8 cellular contexts compared by ENCODE assay signal in the genomic region with DNA sequence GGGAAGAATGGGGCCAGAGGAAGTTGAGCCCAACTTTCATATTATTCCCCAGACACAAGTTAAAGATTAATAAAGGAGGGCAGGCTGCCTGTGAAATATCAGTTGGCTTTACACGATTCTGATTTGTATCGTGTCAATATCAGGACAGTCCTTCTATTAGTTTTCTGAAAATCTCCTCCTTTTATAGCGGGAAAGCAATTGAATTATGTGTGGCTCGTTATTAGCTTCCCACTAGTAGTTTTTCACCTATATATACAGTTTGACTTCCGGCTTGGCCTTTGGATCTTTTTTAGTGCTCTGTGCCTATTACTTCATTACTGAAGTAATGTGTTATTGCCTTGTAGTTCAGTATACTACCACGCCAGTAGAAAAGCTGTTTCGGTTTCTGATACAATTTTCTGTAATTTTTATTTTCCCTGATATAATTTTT. TPM values are rescaled to one million over a fixed set of nuclear protein-coding genes. Genes with fewer than 3 reads are reported as not detected.
A peak's percentile ranks its signal among the peaks of the same experiment; 100 is the strongest.
DNase-seq lines count a peak whose midpoint lies in the region; ATAC-seq, FAIRE-seq and TF ChIP-seq lines count a peak whose summit lies in the region.

No MANE protein-coding gene starts in this region.

- H3K9me3 ChIP-seq in ES-I3 (ENCODE audit: control insufficient read depth, insufficient read depth, low read length) (no peaks in the 10 kb centered on the region), PC-9 (ENCODE audit: insufficient read depth, low read depth) (no peaks in the 10 kb centered on the region), esophagus muscularis mucosa (no peaks in the 10 kb centered on the region), pancreas (no peaks in the 10 kb centered on the region)

- peaks cover 11% of the 10 kb centered on the region for H3K36me3 Mint-ChIP-seq in activated CD8-positive, alpha-beta memory T cell treated with anti-CD3 and anti-CD28 coated beads, Interleukin-2, amount 10 ng/mL, durations not matched to agents 7 days and 5 days

- FAIRE-seq in pancreas (lab: Jason Lieb, UNC), result peak; percentile 88

- H3K79me2 ChIP-seq in PC-9 (ENCODE audit: low read depth), result peaks cover 58% of the 10 kb centered on the region

- H3K4me1 ChIP-seq in ES-I3 (ENCODE audit: insufficient read depth, low read length), result peaks cover 19% of the 10 kb centered on the region
- H3K4me1 ChIP-seq in PC-9 (replicated peaks; ENCODE audit: insufficient read depth), result peaks cover 13% of the 10 kb centered on the region
- H3K4me1 ChIP-seq in esophagus muscularis mucosa, result peaks cover 10 to 66% (median 60%) of the 10 kb centered on the region in 4 donors
- H3K4me1 ChIP-seq in pancreas, result peaks cover 19 to 33% (median 27%) of the 10 kb centered on the region in 3 donors

- POLR2A ChIA-PET in PC-9 (lab: Charles Lee; ENCODE audit: unreplicated experiment), result interaction anchor here (0.6 to 1.2 kb wide), 3 partner anchors 47 to 247 kb away, joined by 3 to 6 read pairs (median 5); no protein-coding TSS in a partner anchor

- H3K4me3 ChIP-seq in PC-9 (peak overlapping the region; percentile 98), esophagus muscularis mucosa (peak overlapping the region; percentile 83 to 98 (median 92)), pancreas (peak overlapping the region; percentile 83 to 96 (median 92))

- DNase-seq in PC-9, result no peak
- DNase-seq in esophagus muscularis mucosa (ENCODE audit: extremely low spot score), result no peak
- no peak for DNase-seq in pancreas
- no peak for DNase-seq in activated CD8-positive, alpha-beta memory T cell treated with anti-CD3 and anti-CD28 coated beads, Interleukin-2, amount 10 ng/mL, durations not matched to agents 7 days and 5 days
- no peak for DNase-seq in pons (ENCODE audit: low spot score)
- no peak for DNase-seq in amygdala (lab: John Stamatoyannopoulos, UW)

- intact Hi-C loops in PC-9 (cut with micrococcal nuclease; ENCODE audit: unreplicated experiment) (loop anchor here (2.0 to 5.0 kb wide), 3 partner anchors 31 to 144 kb away; no protein-coding TSS in a partner anchor), esophagus muscularis mucosa (cut with DNase I) (loop anchor here (5.0 kb wide), 2 partner anchors 41 to 129 kb away; no protein-coding TSS in a partner anchor), pancreas (cut with DNase I) (no loop called here)

- TF ChIP-seq CTCF in PC-9 (conservative IDR thresholded peaks at IDR 0.05) (no peak), esophagus muscularis mucosa (IDR thresholded peaks at IDR 0.05) (no peak), pancreas (IDR thresholded peaks at IDR 0.05) (no peak)

- H3K27ac ChIP-seq in PC-9 (peak overlapping the region; percentile 80), esophagus muscularis mucosa (replicated peaks in 1 of 4) (peak overlapping the region; percentile 98 to 99 (median 98)), pancreas (peak overlapping the region; percentile 93 to 96 (median 95))

- CTCF ChIA-PET in PC-9 (lab: Charles Lee), result interaction anchor here (0.5 kb wide), 1 partner anchor 12 kb away, joined by 5 read pairs; no protein-coding TSS in a partner anchor
- CTCF ChIA-PET in activated CD8-positive, alpha-beta memory T cell treated with anti-CD3 and anti-CD28 coated beads, Interleukin-2, amount 10 ng/mL, durations not matched to agents 7 days and 5 days (lab: Charles Lee), result no interaction called here

- no peaks in the 10 kb centered on the region for H3K9me2 ChIP-seq in PC-9 (ENCODE audit: insufficient read depth)

- H3K36me3 ChIP-seq in ES-I3 (ENCODE audit: insufficient read depth, low read length) (no peaks in the 10 kb centered on the region), PC-9 (ENCODE audit: low read depth) (peaks cover 15% of the 10 kb centered on the region), esophagus muscularis mucosa (peaks cover 0 to 21% (median 8%) of the 10 kb centered on the region in 4 donors), pancreas (peaks cover 0 to 6% (median 0%) of the 10 kb centered on the region in 3 donors)

- H3K27me3 ChIP-seq in PC-9 (ENCODE audit: insufficient read depth, low read depth), result no peaks in the 10 kb centered on the region
- H3K27me3 ChIP-seq in esophagus muscularis mucosa, result no peaks in the 10 kb centered on the region
- H3K27me3 ChIP-seq in pancreas, result no peaks in the 10 kb centered on the region

- H3K9ac ChIP-seq in ES-I3 (ENCODE audit: low read depth, low read length), result peak overlapping the region; percentile 65; the same call in 1 of the 2 replicates

- TF ChIP-seq POLR2A in esophagus muscularis mucosa (IDR thresholded peaks at IDR 0.05; ENCODE audit: low read depth), result no peak

- H3K4me1 Mint-ChIP-seq in activated CD8-positive, alpha-beta memory T cell treated with anti-CD3 and anti-CD28 coated beads, Interleukin-2, amount 10 ng/mL, durations not matched to agents 7 days and 5 days, result peaks cover 18% of the 10 kb centered on the region

- no peak for TF ChIP-seq EP300 in esophagus muscularis mucosa (IDR thresholded peaks at IDR 0.05)

- no peak overlapping the region for H3K27ac Mint-ChIP-seq in activated CD8-positive, alpha-beta memory T cell treated with anti-CD3 and anti-CD28 coated beads, Interleukin-2, amount 10 ng/mL, durations not matched to agents 7 days and 5 days

- ATAC-seq in pancreas, result peak; percentile 22 to 60 (median 28)
- no peak for ATAC-seq in HG03378 (IDR thresholded peaks at IDR 0.05; ENCODE audit: unreplicated experiment)
- ATAC-seq in activated CD8-positive, alpha-beta memory T cell treated with anti-CD3 and anti-CD28 coated beads, Interleukin-2, amount 10 ng/mL, durations not matched to agents 7 days and 5 days, result no peak

- peaks cover 8% of the 10 kb centered on the region; the same call in 1 of the 2 replicates for H4K20me1 ChIP-seq in PC-9 (ENCODE audit: insufficient read depth)

- 42% methylated on average over 7 of the region's 7 CpGs for WGBS in esophagus muscularis mucosa
- WGBS in pancreas, 2 donors, result 6 to 11% methylated on average over 7 of the region's 7 CpGs

- BruUV-seq in PC-9 (replicated peaks; lab: Mats Ljungman, UMichigan), result no TSS peak

- H3K4me3 Mint-ChIP-seq in activated CD8-positive, alpha-beta memory T cell treated with anti-CD3 and anti-CD28 coated beads, Interleukin-2, amount 10 ng/mL, durations not matched to agents 7 days and 5 days, result no peak overlapping the region

- H2AFZ ChIP-seq in PC-9, result no peak overlapping the region

- H3K9me3 Mint-ChIP-seq in activated CD8-positive, alpha-beta memory T cell treated with anti-CD3 and anti-CD28 coated beads, Interleukin-2, amount 10 ng/mL, durations not matched to agents 7 days and 5 days (ENCODE audit: low read depth), result no peaks in the 10 kb centered on the region

- peak overlapping the region; percentile 95 for H3K4me2 ChIP-seq in PC-9

- H3K27me3 Mint-ChIP-seq in activated CD8-positive, alpha-beta memory T cell treated with anti-CD3 and anti-CD28 coated beads, Interleukin-2, amount 10 ng/mL, durations not matched to agents 7 days and 5 days, result peaks cover 10% of the 10 kb centered on the region

- H3F3A ChIP-seq in PC-9 (ENCODE audit: insufficient read depth, low read depth), result 0 out of 2 replicates have a peak, but pooled peaks cover 3% of the 10 kb centered on the region

RNA-seq across cellular contexts. Expression of a gene that starts 1.8 kb away (rescaled TPM):
- total RNA-seq in PC-9 (2021) (121 and 130 TPM in 2 replicates), esophagus muscularis mucosa (100 to 1,000 TPM; 138 to 160 (median 146) TPM), pancreas (10 to 100 TPM; 47.1 to 99.0 (median 53.4) TPM)
- polyA plus RNA-seq in pancreas, result 10 to 100 TPM; 13.2 to 18.1 TPM
- total RNA-seq in activated CD8-positive, alpha-beta memory T cell treated with anti-CD3 and anti-CD28 coated beads, Interleukin-2, amount 10 ng/mL, durations not matched to agents 7 days and 5 days, result 10 to 100 TPM; 21.7 to 21.8 TPM

Comparison
In these comparisons a context has a peak if more than half of its experiments do, and no peak if none do; other contexts are left out.
1. ATAC-seq: peak in pancreas (4 of 4); none in HG03378 (single experiment) and activated CD8-positive, alpha-beta memory T cell treated with anti-CD3 and anti-CD28 coated beads, Interleukin-2, amount 10 ng/mL, durations not matched to agents 7 days and 5 days (single experiment).
2. intact Hi-C loops: an anchor here in PC-9 (2.0 to 5.0 kb wide) and esophagus muscularis mucosa (5.0 kb wide); none called in pancreas.
3. Peak in every context shown above with its lines, with median percentiles within 50 percentile points of each other: H3K27ac ChIP-seq and H3K4me3 ChIP-seq.